ENCODE assay signal across 9 cellular contexts in genomic region chr2:36889782-36890181, GRCh38.
DNase-seq lines count a peak whose midpoint lies in the region; ATAC-seq and TF ChIP-seq lines count a peak whose summit lies in the region.
"Had no signal": no experiment of that assay in that cellular context is flagged by ENCODE, and none has a peak within 500 bp of the region (broad histone marks: within the 10 kb centered on the region; RNA-seq: fewer than 3 reads in every experiment).

No MANE protein-coding gene starts in this region.

- no peak overlapping the region for H3K27ac ChIP-seq in right lobe of liver

- H3K27ac Mint-ChIP-seq in activated T-helper 1 cell treated with anti-CD3 and anti-CD28 coated beads, Interleukin-12 subunit alpha, Interleukin-12 subunit beta, Interleukin-2, Interleukin-4 antibody, amounts not matched to agents 30 ng/mL and 10 ng/mL and 1 ng/mL, durations not matched to agents 14 hours and 24 hours and 36 hours = peak overlapping the region; percentile 49

- 81% methylated on average over 4 of the region's 4 CpGs for WGBS in right lobe of liver (ENCODE audit: insufficient coverage, low coverage, low lambda C conversion rate, missing lambda C conversion rate)

- intact Hi-C loops in activated T-helper 1 cell treated with anti-CD3 and anti-CD28 coated beads, Interleukin-12 subunit alpha, Interleukin-12 subunit beta, Interleukin-2, Interleukin-4 antibody, amounts not matched to agents 30 ng/mL and 10 ng/mL and 1 ng/mL, durations not matched to agents 14 hours and 24 hours and 36 hours (cut with micrococcal nuclease) = loop anchor here (5.0 kb wide), 1 partner anchor 87 kb away; no protein-coding TSS in a partner anchor
- intact Hi-C loops in right lobe of liver (cut with DNase I) = no loop called here

- DNase-seq in AG20443 (ENCODE audit: low spot score) (peak; percentile 68), HS-5 (ENCODE audit: low read depth) (peak; percentile 97), right lobe of liver (no peak), NCI-H2171 (lab: John Stamatoyannopoulos, UW) (no peak), germinal center (ENCODE audit: low spot score) (no peak)
- DNase-seq in activated T-helper 1 cell treated with anti-CD3 and anti-CD28 coated beads, Interleukin-12 subunit alpha, Interleukin-12 subunit beta, Interleukin-2, Interleukin-4 antibody, amounts not matched to agents 30 ng/mL and 10 ng/mL and 1 ng/mL, durations not matched to agents 14 hours and 24 hours and 36 hours (ENCODE audit: low spot score) = no peak
- DNase-seq: NCI-H1417 treated with DMSO at 0.1 percent for 48 hours had no signal

- peaks cover 19% of the 10 kb centered on the region for H3K36me3 Mint-ChIP-seq in activated T-helper 1 cell treated with anti-CD3 and anti-CD28 coated beads, Interleukin-12 subunit alpha, Interleukin-12 subunit beta, Interleukin-2, Interleukin-4 antibody, amounts not matched to agents 30 ng/mL and 10 ng/mL and 1 ng/mL, durations not matched to agents 14 hours and 24 hours and 36 hours (ENCODE audit: low read depth)

- peak in 3 of 4 donors; percentile 10 to 30 (median 30) for ATAC-seq in right lobe of liver
- ATAC-seq in GM18520 (IDR thresholded peaks at IDR 0.05; ENCODE audit: unreplicated experiment) = no peak
- ATAC-seq in HG02588 (IDR thresholded peaks at IDR 0.05; ENCODE audit: unreplicated experiment) = no peak

- no peak for TF ChIP-seq POLR2A in right lobe of liver (IDR thresholded peaks at IDR 0.05)

- H3K4me3 ChIP-seq in right lobe of liver = no peak overlapping the region

- no peaks in the 10 kb centered on the region for H3K4me1 ChIP-seq in right lobe of liver

- H3K4me1 Mint-ChIP-seq in activated T-helper 1 cell treated with anti-CD3 and anti-CD28 coated beads, Interleukin-12 subunit alpha, Interleukin-12 subunit beta, Interleukin-2, Interleukin-4 antibody, amounts not matched to agents 30 ng/mL and 10 ng/mL and 1 ng/mL, durations not matched to agents 14 hours and 24 hours and 36 hours (ENCODE audit: low read depth) = peaks cover 8% of the 10 kb centered on the region

- no peak overlapping the region for H3K4me3 Mint-ChIP-seq in activated T-helper 1 cell treated with anti-CD3 and anti-CD28 coated beads, Interleukin-12 subunit alpha, Interleukin-12 subunit beta, Interleukin-2, Interleukin-4 antibody, amounts not matched to agents 30 ng/mL and 10 ng/mL and 1 ng/mL, durations not matched to agents 14 hours and 24 hours and 36 hours

- H3K36me3 ChIP-seq in right lobe of liver = peaks cover 0 to 5% (median 0%) of the 10 kb centered on the region in 4 donors

- H3K27me3 ChIP-seq in right lobe of liver = no peaks in the 10 kb centered on the region

- no peaks in the 10 kb centered on the region for H3K9me3 ChIP-seq in right lobe of liver

- no peaks in the 10 kb centered on the region for H3K9me3 Mint-ChIP-seq in activated T-helper 1 cell treated with anti-CD3 and anti-CD28 coated beads, Interleukin-12 subunit alpha, Interleukin-12 subunit beta, Interleukin-2, Interleukin-4 antibody, amounts not matched to agents 30 ng/mL and 10 ng/mL and 1 ng/mL, durations not matched to agents 14 hours and 24 hours and 36 hours

- no peak for TF ChIP-seq CTCF in right lobe of liver (IDR thresholded peaks at IDR 0.05)

- H3K27me3 Mint-ChIP-seq in activated T-helper 1 cell treated with anti-CD3 and anti-CD28 coated beads, Interleukin-12 subunit alpha, Interleukin-12 subunit beta, Interleukin-2, Interleukin-4 antibody, amounts not matched to agents 30 ng/mL and 10 ng/mL and 1 ng/mL, durations not matched to agents 14 hours and 24 hours and 36 hours (ENCODE audit: insufficient read depth) = no peaks in the 10 kb centered on the region

Comparison
In these comparisons a context has a peak if more than half of its experiments do, and no peak if none do; other contexts are left out.
1. DNase-seq: peak in AG20443 (single experiment) and HS-5 (single experiment); none in activated T-helper 1 cell treated with anti-CD3 and anti-CD28 coated beads, Interleukin-12 subunit alpha, Interleukin-12 subunit beta, Interleukin-2, Interleukin-4 antibody, amounts not matched to agents 30 ng/mL and 10 ng/mL and 1 ng/mL, durations not matched to agents 14 hours and 24 hours and 36 hours (single experiment), right lobe of liver (0 of 3), NCI-H2171 (single experiment) and germinal center (single experiment).
2. ATAC-seq: peak in right lobe of liver (3 of 4); none in GM18520 (single experiment) and HG02588 (single experiment).